In genomic region chr2:73200281-73200680, GRCh38 we compare ENCODE assay signal across 10 cellular contexts. TPM values are rescaled to one million over a fixed set of nuclear protein-coding genes. Genes with fewer than 3 reads are reported as not detected.
DNase-seq lines count a peak whose midpoint lies in the region; ATAC-seq and TF ChIP-seq lines count a peak whose summit lies in the region.
"Not testable (repeated sequence)": the region's sequence is repeated elsewhere in the genome, so short reads cannot be mapped to it uniquely, and the experiment has no call there.
"Had no signal": no experiment of that assay in that cellular context is flagged by ENCODE, and none has a peak within 500 bp of the region (broad histone marks: within the 10 kb centered on the region; RNA-seq: fewer than 3 reads in every experiment).

No MANE protein-coding gene starts in this region.

- CTCF ChIA-PET in PC-3 (lab: Charles Lee) = not testable (repeated sequence)
- CTCF ChIA-PET in activated CD4-positive, alpha-beta T cell treated with anti-CD3 and anti-CD28 coated beads for 36 hours (lab: Charles Lee) = interaction anchor here (1.1 kb wide), 1 partner anchor 12 kb away, joined by 4 read pairs; no protein-coding TSS in a partner anchor

- not testable (repeated sequence) for H3K36me3 ChIP-seq in PC-3 (ENCODE audit: low read depth, low read length)

- not testable (repeated sequence) for H3K4me2 ChIP-seq in PC-3 (ENCODE audit: low read length)

- not testable (repeated sequence) for H3K4me1 ChIP-seq in PC-3 (ENCODE audit: insufficient read depth, low read length)

- H4K20me1 ChIP-seq in PC-3 (ENCODE audit: low read length) = not testable (repeated sequence)

- not testable (repeated sequence) for H3K9me3 Mint-ChIP-seq in activated CD4-positive, alpha-beta T cell treated with anti-CD3 and anti-CD28 coated beads for 36 hours (ENCODE audit: low read depth); activated naive CD8-positive, alpha-beta T cell treated with anti-CD3 and anti-CD28 coated beads, Interleukin-2, amount 50 U/mL, for 24 hours; chondrocyte (ENCODE audit: low read depth); stimulated activated effector memory CD8-positive, alpha-beta T cell treated with anti-CD3 and anti-CD28 coated beads, Interleukin-12 subunit alpha, Interleukin-12 subunit beta, amount 100 ng/mL, for 72 hours

- peak; percentile 38 for DNase-seq in Daoy (ENCODE audit: low read depth)
- peak; percentile 49 for DNase-seq in PC-3
- peak; percentile 24 for DNase-seq in activated CD4-positive, alpha-beta T cell treated with anti-CD3 and anti-CD28 coated beads for 36 hours
- not testable (repeated sequence) for DNase-seq in activated naive CD8-positive, alpha-beta T cell treated with anti-CD3 and anti-CD28 coated beads, Interleukin-2, amount 50 U/mL, for 24 hours; stimulated activated effector memory CD8-positive, alpha-beta T cell treated with anti-CD3 and anti-CD28 coated beads, Interleukin-12 subunit alpha, Interleukin-12 subunit beta, amount 100 ng/mL, for 72 hours (ENCODE audit: low spot score in 2 of 2)
- peak; percentile 8 for DNase-seq in chondrocyte (ENCODE audit: low spot score)
- peak; percentile 28 for DNase-seq in iris pigment epithelial cell (ENCODE audit: low read depth)

- not testable (repeated sequence) for TF ChIP-seq CTCF in PC-3 (conservative IDR thresholded peaks at IDR 0.05; ENCODE audit: low read depth, low read length); chondrocyte (IDR thresholded peaks at IDR 0.05)

- intact Hi-C loops in PC-3 (cut with micrococcal nuclease); activated CD4-positive, alpha-beta T cell treated with anti-CD3 and anti-CD28 coated beads for 36 hours (cut with DNase I, micrococcal nuclease): not testable (repeated sequence)

- H3K27me3 ChIP-seq in PC-3 (ENCODE audit: low read length) = peaks cover 66% of the 10 kb centered on the region

- not testable (repeated sequence) for H3K4me1 Mint-ChIP-seq in activated CD4-positive, alpha-beta T cell treated with anti-CD3 and anti-CD28 coated beads for 36 hours; activated naive CD8-positive, alpha-beta T cell treated with anti-CD3 and anti-CD28 coated beads, Interleukin-2, amount 50 U/mL, for 24 hours; chondrocyte (ENCODE audit: low read depth); stimulated activated effector memory CD8-positive, alpha-beta T cell treated with anti-CD3 and anti-CD28 coated beads, Interleukin-12 subunit alpha, Interleukin-12 subunit beta, amount 100 ng/mL, for 72 hours

- H3K9me2 ChIP-seq in PC-3 (replicated peaks; ENCODE audit: low read length) = not testable (repeated sequence)

- not testable (repeated sequence) for H3K36me3 Mint-ChIP-seq in activated CD4-positive, alpha-beta T cell treated with anti-CD3 and anti-CD28 coated beads for 36 hours (ENCODE audit: low read depth); activated naive CD8-positive, alpha-beta T cell treated with anti-CD3 and anti-CD28 coated beads, Interleukin-2, amount 50 U/mL, for 24 hours (ENCODE audit: low read depth); chondrocyte (ENCODE audit: low read depth); stimulated activated effector memory CD8-positive, alpha-beta T cell treated with anti-CD3 and anti-CD28 coated beads, Interleukin-12 subunit alpha, Interleukin-12 subunit beta, amount 100 ng/mL, for 72 hours

- H3K27ac ChIP-seq in PC-3 (ENCODE audit: low read length) = not testable (repeated sequence)

- not testable (repeated sequence) for H3K79me2 ChIP-seq in PC-3 (ENCODE audit: low read length)

- peak; percentile 38 for ATAC-seq in PC-3
- peak; percentile 76 for ATAC-seq in activated CD4-positive, alpha-beta T cell treated with anti-CD3 and anti-CD28 coated beads for 36 hours
- ATAC-seq in activated naive CD8-positive, alpha-beta T cell treated with anti-CD3 and anti-CD28 coated beads, Interleukin-2, amount 50 U/mL, for 24 hours = peak; percentile 35
- ATAC-seq in stimulated activated effector memory CD8-positive, alpha-beta T cell treated with anti-CD3 and anti-CD28 coated beads, Interleukin-12 subunit alpha, Interleukin-12 subunit beta, amount 100 ng/mL, for 72 hours = peak; percentile 36

- not testable (repeated sequence) for H3F3A ChIP-seq in PC-3 (ENCODE audit: low read length, unreplicated experiment)

- POLR2A ChIA-PET in PC-3 (lab: Charles Lee; ENCODE audit: unreplicated experiment) = not testable (repeated sequence)
- POLR2A ChIA-PET in activated CD4-positive, alpha-beta T cell treated with anti-CD3 and anti-CD28 coated beads for 36 hours (lab: Charles Lee) = interaction anchor here (0.7 kb wide), 1 partner anchor 8 kb away, joined by 4 read pairs; no protein-coding TSS in a partner anchor

- not testable (repeated sequence) for H3K4me3 Mint-ChIP-seq in activated CD4-positive, alpha-beta T cell treated with anti-CD3 and anti-CD28 coated beads for 36 hours; activated naive CD8-positive, alpha-beta T cell treated with anti-CD3 and anti-CD28 coated beads, Interleukin-2, amount 50 U/mL, for 24 hours; chondrocyte (ENCODE audit: unreplicated experiment); stimulated activated effector memory CD8-positive, alpha-beta T cell treated with anti-CD3 and anti-CD28 coated beads, Interleukin-12 subunit alpha, Interleukin-12 subunit beta, amount 100 ng/mL, for 72 hours

- not testable (repeated sequence) for BruUV-seq in PC-3 (replicated peaks; lab: Mats Ljungman, UMichigan)

- not testable (repeated sequence) for H3K4me3 ChIP-seq in PC-3 (ENCODE audit: low read length)

- H3K9ac ChIP-seq in PC-3 (ENCODE audit: low read length) = not testable (repeated sequence)

- not testable (repeated sequence) for H3K27ac Mint-ChIP-seq in activated CD4-positive, alpha-beta T cell treated with anti-CD3 and anti-CD28 coated beads for 36 hours; activated naive CD8-positive, alpha-beta T cell treated with anti-CD3 and anti-CD28 coated beads, Interleukin-2, amount 50 U/mL, for 24 hours; chondrocyte (ENCODE audit: unreplicated experiment); stimulated activated effector memory CD8-positive, alpha-beta T cell treated with anti-CD3 and anti-CD28 coated beads, Interleukin-12 subunit alpha, Interleukin-12 subunit beta, amount 100 ng/mL, for 72 hours

- not testable (repeated sequence) for H2AFZ ChIP-seq in PC-3 (ENCODE audit: low read length)

- not testable (repeated sequence) for H3K9me3 ChIP-seq in PC-3 (ENCODE audit: low read length)

- peaks cover 47% of the 10 kb centered on the region for H3K27me3 Mint-ChIP-seq in activated CD4-positive, alpha-beta T cell treated with anti-CD3 and anti-CD28 coated beads for 36 hours
- peaks cover 55% of the 10 kb centered on the region for H3K27me3 Mint-ChIP-seq in activated naive CD8-positive, alpha-beta T cell treated with anti-CD3 and anti-CD28 coated beads, Interleukin-2, amount 50 U/mL, for 24 hours
- peaks cover 53% of the 10 kb centered on the region for H3K27me3 Mint-ChIP-seq in chondrocyte (ENCODE audit: low read depth)

RNA-seq across cellular contexts. Expression of gene NOTO, which starts 2.1 kb away (rescaled TPM):
- not detected in 2 replicates for total RNA-seq in Daoy (2014; rRNA removed; shearing (Covaris generic))
- total RNA-seq in PC-3 (2014; rRNA removed) (0.07 TPM in 1 of 2 replicates, not detected in the other), chondrocyte (not detected in 3 replicates)
- not detected for total RNA-seq in activated CD4-positive, alpha-beta T cell treated with anti-CD3 and anti-CD28 coated beads for 36 hours
- total RNA-seq: A172; Calu3; CD4-positive, CD25-positive, alpha-beta regulatory T cell had no signal

RNA-seq across cellular contexts. Expression of gene SMYD5, which starts 13.8 kb away (rescaled TPM):
- 31.5 and 31.9 TPM in 2 replicates for total RNA-seq in Daoy (2014; rRNA removed; shearing (Covaris generic))
- total RNA-seq in PC-3 (2014; rRNA removed) (47.1 and 49.4 TPM in 2 replicates), chondrocyte (10.0 to 12.6 TPM (median 11.7 TPM) in 3 replicates)
- 10 to 100 TPM; 47.0 to 50.5 TPM for total RNA-seq in activated CD4-positive, alpha-beta T cell treated with anti-CD3 and anti-CD28 coated beads for 36 hours

RNA-seq across cellular contexts. Expression of gene PRADC1, which starts 32.8 kb away (rescaled TPM):
- total RNA-seq in Daoy (2014; rRNA removed; shearing (Covaris generic)) = 21.5 and 30.8 TPM in 2 replicates
- 62.5 and 65.7 TPM in 2 replicates for total RNA-seq in PC-3 (2014; rRNA removed)
- 10 to 100 TPM; 11.8 to 12.1 TPM for total RNA-seq in activated CD4-positive, alpha-beta T cell treated with anti-CD3 and anti-CD28 coated beads for 36 hours
- 21.7 to 32.4 TPM (median 23.0 TPM) in 3 replicates for total RNA-seq in chondrocyte

RNA-seq across cellular contexts. Expression of gene CCT7, which starts 33.8 kb away (rescaled TPM):
- 695 and 763 TPM in 2 replicates for total RNA-seq in Daoy (2014; rRNA removed; shearing (Covaris generic))
- total RNA-seq in PC-3 (2014; rRNA removed) = 517 and 538 TPM in 2 replicates
- 100 to 1,000 TPM; 637 to 774 TPM for total RNA-seq in activated CD4-positive, alpha-beta T cell treated with anti-CD3 and anti-CD28 coated beads for 36 hours
- total RNA-seq in chondrocyte = 182 to 214 TPM (median 192 TPM) in 3 replicates
